ENCODE assay signal across 9 cellular contexts in the genomic region with DNA sequence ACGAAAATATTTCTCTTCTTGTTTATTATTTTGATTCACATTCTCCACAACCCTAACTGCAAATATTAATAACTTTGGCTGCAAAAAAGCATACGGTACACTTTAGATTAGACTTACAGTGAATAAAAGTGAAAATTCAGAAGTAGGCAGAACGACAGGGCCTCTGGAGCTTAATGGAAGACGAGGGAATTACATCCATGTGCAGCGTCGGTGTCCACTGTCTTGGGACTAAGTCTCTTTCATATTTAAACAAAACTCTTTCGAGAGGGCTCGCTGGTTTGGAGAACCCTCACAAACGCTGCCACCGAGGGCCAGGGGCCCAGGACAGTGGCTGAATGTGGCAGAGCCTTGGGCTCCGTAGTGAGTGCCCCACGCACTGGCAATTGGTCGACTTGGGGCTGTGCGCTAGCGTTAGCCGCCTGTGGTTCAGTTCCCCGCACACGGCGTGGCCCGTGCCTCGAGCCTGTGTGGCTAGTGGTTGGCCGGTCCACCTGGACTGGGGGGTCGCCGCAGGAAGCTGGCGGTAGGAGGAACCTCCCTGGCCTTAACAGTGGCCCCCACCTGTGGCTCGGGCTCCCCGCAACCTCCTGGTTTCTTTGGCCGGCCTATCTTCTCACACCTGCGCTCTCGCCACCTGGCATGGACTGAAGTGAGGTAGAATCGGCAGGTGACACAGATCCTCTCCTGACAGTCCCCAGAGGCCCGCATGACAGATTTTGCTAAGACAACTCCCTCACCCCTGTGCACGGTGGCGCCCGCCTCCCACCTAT. TPM values are rescaled to one million over a fixed set of nuclear protein-coding genes. Genes with fewer than 3 reads are reported as not detected.
DNase-seq lines count a peak whose midpoint lies in the region; ATAC-seq, FAIRE-seq and TF ChIP-seq lines count a peak whose summit lies in the region.
"Had no signal": no experiment of that assay in that cellular context is flagged by ENCODE, and none has a peak within 500 bp of the region (broad histone marks: within the 10 kb centered on the region; RNA-seq: fewer than 3 reads in every experiment).

No MANE protein-coding gene starts in this region.

- TF ChIP-seq RAD21 in neural cell (conservative IDR thresholded peaks at IDR 0.05), result no peak

- TF ChIP-seq CTCF in Calu3 (IDR thresholded peaks at IDR 0.05; ENCODE audit: unreplicated experiment), result no peak
- TF ChIP-seq CTCF in astrocyte (IDR thresholded peaks at IDR 0.05; ENCODE audit: insufficient read depth, low read depth, low read length), result no peak
- no peak for TF ChIP-seq CTCF in neural cell (IDR thresholded peaks at IDR 0.05; ENCODE audit: poor library complexity, severe bottlenecking)

- H3K4me3 Mint-ChIP-seq in Calu3 (ENCODE audit: low read depth, unreplicated experiment) (peak overlapping the region; percentile 87), astrocyte (ENCODE audit: unreplicated experiment) (peak overlapping the region; percentile 88)
- H3K4me3 Mint-ChIP-seq: central memory CD8-positive, alpha-beta T cell had no signal

- DNase-seq in Calu3 (no peak), astrocyte (ENCODE audit: low read depth) (no peak), T-helper 9 cell (no peak), cerebellar nuclear complex (lab: John Stamatoyannopoulos, UW) (no peak), AG08395 (ENCODE audit: low spot score) (no peak)

- H3K27ac ChIP-seq in KOPT-K1 (ENCODE audit: low read depth, low read length, poor library complexity, severe bottlenecking) (peak overlapping the region; percentile 65), astrocyte (ENCODE audit: low read depth, low read length) (no peak overlapping the region), neural cell (ENCODE audit: low read length) (no peak overlapping the region)

- peaks cover 38% of the 10 kb centered on the region for H3K27me3 Mint-ChIP-seq in Calu3 (ENCODE audit: unreplicated experiment)
- peaks cover 90% of the 10 kb centered on the region for H3K27me3 Mint-ChIP-seq in astrocyte (ENCODE audit: low read depth, unreplicated experiment)

- no peaks in the 10 kb centered on the region for H3F3A ChIP-seq in neural cell (ENCODE audit: insufficient read depth, low read length, poor library complexity, severe bottlenecking)

- H3K9me3 Mint-ChIP-seq in Calu3 (ENCODE audit: low read depth, unreplicated experiment) (no peaks in the 10 kb centered on the region), astrocyte (ENCODE audit: unreplicated experiment) (peaks cover 18% of the 10 kb centered on the region)

- peak overlapping the region; percentile 85 for H3K4me2 ChIP-seq in astrocyte (ENCODE audit: low read length)
- no peak overlapping the region for H3K4me2 ChIP-seq in neural cell (ENCODE audit: low read length)

- H3K4me3 ChIP-seq in astrocyte (ENCODE audit: insufficient read depth, low read depth, low read length), result peak overlapping the region; percentile 50
- H3K4me3 ChIP-seq in neural cell (ENCODE audit: low read length), result peak overlapping the region; percentile 50

- intact Hi-C loops in Calu3 (cut with micrococcal nuclease; ENCODE audit: unreplicated experiment), result loop anchor here (5.0 kb wide), 1 partner anchor 91 kb away; no protein-coding TSS in a partner anchor

- TF ChIP-seq EP300 in neural cell (conservative IDR thresholded peaks at IDR 0.05; ENCODE audit: poor library complexity, severe bottlenecking), result no peak

- H2AFZ ChIP-seq in astrocyte (ENCODE audit: low read depth, low read length) (no peak overlapping the region), neural cell (ENCODE audit: low read depth, low read length) (no peak overlapping the region)

- peaks cover 21% of the 10 kb centered on the region for H3K4me1 ChIP-seq in astrocyte (ENCODE audit: insufficient read depth, low read length)

- no peak overlapping the region for H3K9ac ChIP-seq in astrocyte (ENCODE audit: low read length)
- H3K9ac ChIP-seq in neural cell (ENCODE audit: low read length), result no peak overlapping the region

- H3K36me3 Mint-ChIP-seq in Calu3 (ENCODE audit: insufficient read depth, unreplicated experiment) (peaks cover 17% of the 10 kb centered on the region), astrocyte (ENCODE audit: low read depth, unreplicated experiment) (peaks cover 1% of the 10 kb centered on the region)

- H3K27ac Mint-ChIP-seq in Calu3 (ENCODE audit: unreplicated experiment), result peak overlapping the region; percentile 69
- H3K27ac Mint-ChIP-seq in astrocyte (ENCODE audit: unreplicated experiment), result no peak overlapping the region

- H4K20me1 ChIP-seq in astrocyte (ENCODE audit: insufficient read depth, low read length), result no peaks in the 10 kb centered on the region
- H4K20me1 ChIP-seq in neural cell (ENCODE audit: insufficient read depth), result no peaks in the 10 kb centered on the region

- CTCF ChIA-PET in Calu3 (lab: Charles Lee), result interaction anchor here (0.6 to 1.0 kb wide), 2 partner anchors 87 to 107 kb away, joined by 3 to 5 read pairs; no protein-coding TSS in a partner anchor

- H3K9me3 ChIP-seq in KOPT-K1 (ENCODE audit: insufficient read depth, low read length, poor library complexity, severe bottlenecking) (no peaks in the 10 kb centered on the region), astrocyte (ENCODE audit: insufficient read depth, low read depth, low read length) (peaks cover 8% of the 10 kb centered on the region), neural cell (ENCODE audit: low read length) (no peaks in the 10 kb centered on the region)

- H3K27me3 ChIP-seq in astrocyte (ENCODE audit: insufficient read depth, low read length) (peaks cover 96% of the 10 kb centered on the region), neural cell (ENCODE audit: insufficient read depth, low read depth, low read length) (peaks cover 100% of the 10 kb centered on the region)

- H3K36me3 ChIP-seq in KOPT-K1 (ENCODE audit: insufficient read depth, low read length) (peaks cover 26% of the 10 kb centered on the region), astrocyte (ENCODE audit: insufficient read depth, low read length) (no peaks in the 10 kb centered on the region), neural cell (ENCODE audit: insufficient read depth, low read length) (no peaks in the 10 kb centered on the region)

- no peaks in the 10 kb centered on the region for H3K79me2 ChIP-seq in astrocyte (ENCODE audit: insufficient read depth, low read length)
- no peaks in the 10 kb centered on the region for H3K79me2 ChIP-seq in neural cell (replicated peaks; ENCODE audit: insufficient read depth, low read length)

- H3K9me2 ChIP-seq in neural cell (ENCODE audit: insufficient read depth, low read length), result no peaks in the 10 kb centered on the region

- no TSS peak for BruUV-seq in Calu3 (replicated peaks; lab: Mats Ljungman, UMichigan)

- peaks cover 17% of the 10 kb centered on the region for H3K4me1 Mint-ChIP-seq in Calu3 (ENCODE audit: low read depth, unreplicated experiment)
- peaks cover 10% of the 10 kb centered on the region for H3K4me1 Mint-ChIP-seq in astrocyte (ENCODE audit: low read depth, unreplicated experiment)

- no peak for FAIRE-seq in astrocyte (lab: Jason Lieb, UNC)

- no peak for ATAC-seq in HG02852 (IDR thresholded peaks at IDR 0.05; ENCODE audit: unreplicated experiment)

TF ChIP-seq in neural cell, 6 proteins besides CTCF, POLR2A, EP300 and RAD21:
- TF ChIP-seq, protein P1, sequence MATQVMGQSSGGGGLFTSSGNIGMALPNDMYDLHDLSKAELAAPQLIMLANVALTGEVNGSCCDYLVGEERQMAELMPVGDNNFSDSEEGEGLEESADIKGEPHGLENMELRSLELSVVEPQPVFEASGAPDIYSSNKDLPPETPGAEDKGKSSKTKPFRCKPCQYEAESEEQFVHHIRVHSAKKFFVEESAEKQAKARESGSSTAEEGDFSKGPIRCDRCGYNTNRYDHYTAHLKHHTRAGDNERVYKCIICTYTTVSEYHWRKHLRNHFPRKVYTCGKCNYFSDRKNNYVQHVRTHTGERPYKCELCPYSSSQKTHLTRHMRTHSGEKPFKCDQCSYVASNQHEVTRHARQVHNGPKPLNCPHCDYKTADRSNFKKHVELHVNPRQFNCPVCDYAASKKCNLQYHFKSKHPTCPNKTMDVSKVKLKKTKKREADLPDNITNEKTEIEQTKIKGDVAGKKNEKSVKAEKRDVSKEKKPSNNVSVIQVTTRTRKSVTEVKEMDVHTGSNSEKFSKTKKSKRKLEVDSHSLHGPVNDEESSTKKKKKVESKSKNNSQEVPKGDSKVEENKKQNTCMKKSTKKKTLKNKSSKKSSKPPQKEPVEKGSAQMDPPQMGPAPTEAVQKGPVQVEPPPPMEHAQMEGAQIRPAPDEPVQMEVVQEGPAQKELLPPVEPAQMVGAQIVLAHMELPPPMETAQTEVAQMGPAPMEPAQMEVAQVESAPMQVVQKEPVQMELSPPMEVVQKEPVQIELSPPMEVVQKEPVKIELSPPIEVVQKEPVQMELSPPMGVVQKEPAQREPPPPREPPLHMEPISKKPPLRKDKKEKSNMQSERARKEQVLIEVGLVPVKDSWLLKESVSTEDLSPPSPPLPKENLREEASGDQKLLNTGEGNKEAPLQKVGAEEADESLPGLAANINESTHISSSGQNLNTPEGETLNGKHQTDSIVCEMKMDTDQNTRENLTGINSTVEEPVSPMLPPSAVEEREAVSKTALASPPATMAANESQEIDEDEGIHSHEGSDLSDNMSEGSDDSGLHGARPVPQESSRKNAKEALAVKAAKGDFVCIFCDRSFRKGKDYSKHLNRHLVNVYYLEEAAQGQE (IDR thresholded peaks at IDR 0.05; ENCODE audit: borderline replicate concordance), result no peak
- no peak for TF ChIP-seq EZH2 (IDR thresholded peaks at IDR 0.05; ENCODE audit: borderline replicate concordance, insufficient read depth, low read length, poor library complexity, severe bottlenecking)
- no peak for TF ChIP-seq SMC3 (conservative IDR thresholded peaks at IDR 0.05; ENCODE audit: poor library complexity)
- no peak for TF ChIP-seq POLR2AphosphoS5 (IDR thresholded peaks at IDR 0.05)
- TF ChIP-seq TAF1 (IDR thresholded peaks at IDR 0.05; ENCODE audit: low read depth), result no peak
- no peak for TF ChIP-seq MXI1 (conservative IDR thresholded peaks at IDR 0.05; ENCODE audit: poor library complexity, severe bottlenecking)
TF ChIP-seq in neural cell: peak in this region for 0.

RNA-seq across cellular contexts. Expression of a gene that starts 0.7 kb away (rescaled TPM):
- 4.5 and 5.3 TPM in 2 replicates for total RNA-seq in Calu3 (2022)
- total RNA-seq in astrocyte, result 1.2 and 1.9 TPM in 2 replicates
- not detected in 2 replicates for polyA plus RNA-seq in neural cell
- polyA minus RNA-seq in neural cell, result not detected in 2 replicates
